8 cellular contexts compared by ENCODE assay signal in the genomic region with DNA sequence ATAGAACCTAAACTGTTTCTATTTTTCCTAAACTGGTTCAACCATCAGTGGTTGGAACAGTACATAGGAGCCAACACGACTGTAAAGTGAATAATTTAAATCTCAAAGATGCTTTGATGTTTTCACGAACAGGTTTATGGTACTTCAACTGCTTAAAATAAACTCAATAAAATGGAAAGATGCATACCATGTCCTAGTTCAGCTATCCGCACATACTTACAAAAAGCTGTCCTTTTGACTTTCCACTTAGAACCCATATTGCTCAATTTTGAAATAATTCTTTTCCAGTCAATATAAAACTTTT. TPM values are rescaled to one million over a fixed set of nuclear protein-coding genes. Genes with fewer than 3 reads are reported as not detected.
A peak's percentile ranks its signal among the peaks of the same experiment; 100 is the strongest.
DNase-seq lines count a peak whose midpoint lies in the region; ATAC-seq and TF ChIP-seq lines count a peak whose summit lies in the region.

No MANE protein-coding gene starts in this region.

- H3K36me3 ChIP-seq in heart right ventricle = peaks cover 0 to 12% (median 0%) of the 10 kb centered on the region in 9 donors
- no peaks in the 10 kb centered on the region for H3K36me3 ChIP-seq in liver (ENCODE audit: control insufficient read depth in 4 of 4, insufficient read depth in 3 of 4, low read depth in 1 of 4, low read length in 3 of 4)
- no peaks in the 10 kb centered on the region for H3K36me3 ChIP-seq in upper lobe of right lung

- no peaks in the 10 kb centered on the region for H3K27me3 Mint-ChIP-seq in activated naive CD8-positive, alpha-beta T cell treated with anti-CD3 and anti-CD28 coated beads, Interleukin-2, amount 50 U/mL, for 24 hours

- peak overlapping the region; percentile 61 to 97 (median 84) for H3K4me3 ChIP-seq in heart right ventricle
- peak overlapping the region; percentile 68 to 93 (median 93) for H3K4me3 ChIP-seq in liver (ENCODE audit: low read depth in 1 of 3, low read length in 3 of 3)
- H3K4me3 ChIP-seq in upper lobe of right lung = peak overlapping the region; percentile 88

- H3K36me3 Mint-ChIP-seq in activated naive CD8-positive, alpha-beta T cell treated with anti-CD3 and anti-CD28 coated beads, Interleukin-2, amount 50 U/mL, for 24 hours (ENCODE audit: low read depth) = peaks cover 4% of the 10 kb centered on the region

- WGBS in heart right ventricle, 2 donors = 13 to 15% methylated on average over 3 of the region's 3 CpGs
- under 1% methylated on average over 3 of the region's 3 CpGs for WGBS in liver

- H3K4me3 Mint-ChIP-seq in activated naive CD8-positive, alpha-beta T cell treated with anti-CD3 and anti-CD28 coated beads, Interleukin-2, amount 50 U/mL, for 24 hours = peak overlapping the region; percentile 99

- H3K4me1 Mint-ChIP-seq in activated naive CD8-positive, alpha-beta T cell treated with anti-CD3 and anti-CD28 coated beads, Interleukin-2, amount 50 U/mL, for 24 hours = peaks cover 43% of the 10 kb centered on the region

- peak overlapping the region; percentile 86 to 94 for H3K9ac ChIP-seq in liver (ENCODE audit: low read depth in 1 of 2, low read length in 2 of 2)

- no peak for TF ChIP-seq RAD21 in liver (IDR thresholded peaks at IDR 0.05)

- TF ChIP-seq CTCF in heart right ventricle (IDR thresholded peaks at IDR 0.05) (no peak), liver (IDR thresholded peaks at IDR 0.05; ENCODE audit: low read depth, low read length, missing input control) (no peak), upper lobe of right lung (IDR thresholded peaks at IDR 0.05) (no peak)

- H3K27ac ChIP-seq in heart right ventricle (peak overlapping the region; percentile 75 to 99 (median 96)), liver (ENCODE audit: low read depth in 1 of 2, low read length in 2 of 2) (peak overlapping the region; percentile 97), upper lobe of right lung (peak overlapping the region; percentile 97)

- H3K4me1 ChIP-seq in heart right ventricle (peaks cover 0 to 49% (median 19%) of the 10 kb centered on the region in 9 donors), liver (ENCODE audit: control insufficient read depth in 4 of 4, insufficient read depth in 4 of 4, low read length in 3 of 4) (peaks cover 4 to 23% (median 8%) of the 10 kb centered on the region in 4 donors), upper lobe of right lung (peaks cover 23% of the 10 kb centered on the region)

- H3K27me3 ChIP-seq in heart right ventricle (no peaks in the 10 kb centered on the region), liver (ENCODE audit: control insufficient read depth in 4 of 4, insufficient read depth in 4 of 4, low read length in 3 of 4) (no peaks in the 10 kb centered on the region), upper lobe of right lung (no peaks in the 10 kb centered on the region)

- DNase-seq in heart right ventricle (no peak), Right ventricle myocardium inferior (ENCODE audit: missing footprints) (no peak), upper lobe of right lung (no peak), posterior vena cava (ENCODE audit: low spot score) (no peak), GM03348 (ENCODE audit: low spot score) (no peak)
- no peak for DNase-seq in activated naive CD8-positive, alpha-beta T cell treated with anti-CD3 and anti-CD28 coated beads, Interleukin-2, amount 50 U/mL, for 24 hours

- H3K9me3 ChIP-seq in heart right ventricle = no peaks in the 10 kb centered on the region
- no peaks in the 10 kb centered on the region for H3K9me3 ChIP-seq in liver (ENCODE audit: control insufficient read depth in 4 of 4, low read length in 3 of 4)
- H3K9me3 ChIP-seq in upper lobe of right lung = no peaks in the 10 kb centered on the region

- intact Hi-C loops in heart right ventricle (cut with DNase I) (loop anchor here in 3 of 10 donors (10.0 kb wide), 1 partner anchor 73 kb away; a partner anchor contains a TSS), Right ventricle myocardium inferior (cut with DNase I) (loop anchor here (5.0 kb wide), 1 partner anchor 71 kb away; a partner anchor contains a TSS), upper lobe of right lung (cut with DNase I) (no loop called here), posterior vena cava (cut with DNase I) (loop anchor here in 1 of 2 donors (5.0 kb wide), 1 partner anchor 166 kb away; no protein-coding TSS in a partner anchor)

- no peaks in the 10 kb centered on the region for H3K9me3 Mint-ChIP-seq in activated naive CD8-positive, alpha-beta T cell treated with anti-CD3 and anti-CD28 coated beads, Interleukin-2, amount 50 U/mL, for 24 hours

- ATAC-seq in heart right ventricle (peak in 1 of 8 donors; percentile 6), Right ventricle myocardium inferior (no peak), upper lobe of right lung (no peak), GM21825 (IDR thresholded peaks at IDR 0.05; ENCODE audit: unreplicated experiment) (no peak)
- no peak for ATAC-seq in activated naive CD8-positive, alpha-beta T cell treated with anti-CD3 and anti-CD28 coated beads, Interleukin-2, amount 50 U/mL, for 24 hours

- H3K27ac Mint-ChIP-seq in activated naive CD8-positive, alpha-beta T cell treated with anti-CD3 and anti-CD28 coated beads, Interleukin-2, amount 50 U/mL, for 24 hours = peak overlapping the region; percentile 85

TF ChIP-seq in liver, 16 proteins besides CTCF, POLR2A, EP300 and RAD21:
- no peak for TF ChIP-seq NR2F2 (IDR thresholded peaks at IDR 0.05)

RNA-seq across cellular contexts. Expression of a gene that starts 0.9 kb away (rescaled TPM):
- total RNA-seq in heart right ventricle (10 to 100 TPM in 7 of 10 donors, 1 to 10 TPM in 3; 8.5 to 23.8 (median 11.6) TPM), Right ventricle myocardium inferior (11.3 TPM), liver (10 to 100 TPM; 50.5 to 77.9 TPM), upper lobe of right lung (58.9 TPM), posterior vena cava (10 to 100 TPM; 31.7 to 32.0 TPM)
- polyA plus RNA-seq in heart right ventricle (1 to 10 TPM; 8.5 to 9.4 TPM), liver (10 to 100 TPM; 45.7 to 53.2 TPM)
